In genomic region chr21:45328198-45329087, GRCh38 we compare ENCODE assay signal across 18 cellular contexts. TPM values are rescaled to one million over a fixed set of nuclear protein-coding genes. Genes with fewer than 3 reads are reported as not detected.
DNase-seq lines count a peak whose midpoint lies in the region; ATAC-seq, FAIRE-seq and TF ChIP-seq lines count a peak whose summit lies in the region.
"Had no signal": no experiment of that assay in that cellular context is flagged by ENCODE, and none has a peak within 500 bp of the region (broad histone marks: within the 10 kb centered on the region; RNA-seq: fewer than 3 reads in every experiment).

No MANE protein-coding gene starts in this region.

- no peaks in the 10 kb centered on the region for H3K9me3 Mint-ChIP-seq in nephron
- H3K9me3 Mint-ChIP-seq: activated CD4-positive, alpha-beta T cell treated with anti-CD3 and anti-CD28 coated beads, Interleukin-2, amount 10 ng/mL, durations not matched to agents 24 days and 14 days; CD8-positive, alpha-beta memory T cell; dendritic cell treated with granulocyte-macrophage colony-stimulating factor and Interleukin-4, amounts not matched to agents 40 ng/mL and 50 ng/mL, for 4 days had no signal

- 91 to 94% methylated on average over 43 of the region's 43 CpGs for WGBS in heart right ventricle, 2 donors

- ATAC-seq in Right ventricle myocardium superior (ENCODE audit: poor library complexity) (no peak), heart right ventricle (no peak)
- ATAC-seq in activated CD4-positive, CD25-positive, alpha-beta regulatory T cell treated with anti-CD3 and anti-CD28 coated beads, Interleukin-2, amount 50 U/mL, for 24 hours, result no peak
- ATAC-seq: K562; stimulated activated naive CD8-positive, alpha-beta T cell treated with anti-CD3 and anti-CD28 coated beads, Interleukin-15, Interleukin-2, amounts not matched to agents 100 U/mL and 50 U/mL, for 24 hours had no signal

- no peaks in the 10 kb centered on the region for H3K9me3 ChIP-seq in heart right ventricle

- peak; percentile 42 for DNase-seq in Right ventricle myocardium superior
- no peak for DNase-seq in heart right ventricle
- no peak for DNase-seq in epithelial cell of proximal tubule (ENCODE audit: low read depth)
- DNase-seq in urothelium cell line (ENCODE audit: low spot score), result no peak
- DNase-seq in SKM-1 (lab: John Stamatoyannopoulos, UW; ENCODE audit: unreplicated experiment), result no peak
- no peak for DNase-seq in DMS 273 treated with DMSO at 0.1 percent for 48 hours (lab: John Stamatoyannopoulos, UW)
- DNase-seq: activated CD4-positive, alpha-beta T cell treated with anti-CD3 and anti-CD28 coated beads, Interleukin-2, amount 10 ng/mL, durations not matched to agents 24 days and 14 days; activated naive CD4-positive, alpha-beta T cell treated with Interleukin-2 at 50 U/mL for 16 hours; CD8-positive, alpha-beta memory T cell; NCI-H1105 treated with DMSO at 0.1 percent for 48 hours; NCI-H2227 treated with DMSO at 0.1 percent for 48 hours; SHP77 treated with DMSO at 0.1 percent for 48 hours; stimulated activated CD4-positive, alpha-beta T cell treated with anti-CD3 and anti-CD28 coated beads, Interleukin-15, amount 100 ng/mL, for 24 hours; stimulated activated naive CD8-positive, alpha-beta T cell treated with anti-CD3 and anti-CD28 coated beads, Interleukin-15, Interleukin-2, amounts not matched to agents 100 U/mL and 50 U/mL, for 24 hours had no signal

- H3K27ac Mint-ChIP-seq in nephron, result peak overlapping the region; percentile 65 to 96 (median 91)
- H3K27ac Mint-ChIP-seq: activated CD4-positive, alpha-beta T cell treated with anti-CD3 and anti-CD28 coated beads, Interleukin-2, amount 10 ng/mL, durations not matched to agents 24 days and 14 days; dendritic cell treated with granulocyte-macrophage colony-stimulating factor and Interleukin-4, amounts not matched to agents 40 ng/mL and 50 ng/mL, for 4 days had no signal

- intact Hi-C loops in Right ventricle myocardium superior (cut with DNase I) (no loop called here), heart right ventricle (cut with DNase I) (no loop called here)

- H3K27me3 Mint-ChIP-seq in nephron (ENCODE audit: low read depth), result peaks cover 7% of the 10 kb centered on the region
- H3K27me3 Mint-ChIP-seq: activated CD4-positive, alpha-beta T cell treated with anti-CD3 and anti-CD28 coated beads, Interleukin-2, amount 10 ng/mL, durations not matched to agents 24 days and 14 days; dendritic cell treated with granulocyte-macrophage colony-stimulating factor and Interleukin-4, amounts not matched to agents 40 ng/mL and 50 ng/mL, for 4 days had no signal

- H3K36me3 Mint-ChIP-seq in nephron (ENCODE audit: low read depth), result no peaks in the 10 kb centered on the region
- H3K36me3 Mint-ChIP-seq: CD8-positive, alpha-beta memory T cell had no signal

- no peaks in the 10 kb centered on the region for H3K36me3 ChIP-seq in heart right ventricle

- TF ChIP-seq CTCF in heart right ventricle (IDR thresholded peaks at IDR 0.05) (no peak), epithelial cell of proximal tubule (conservative IDR thresholded peaks at IDR 0.05; ENCODE audit: low read depth, low read length) (no peak), nephron (IDR thresholded peaks at IDR 0.05; ENCODE audit: unreplicated experiment in 3 of 3) (no peak)

- no peaks in the 10 kb centered on the region for H3K27me3 ChIP-seq in heart right ventricle

- FAIRE-seq in urothelium cell line (lab: Jason Lieb, UNC), result peak; percentile 61
- FAIRE-seq: K562 had no signal

- no peak overlapping the region for H3K27ac ChIP-seq in heart right ventricle

- H3K4me1 ChIP-seq in heart right ventricle, result peaks cover 0 to 28% (median 6%) of the 10 kb centered on the region in 9 donors

- peaks cover 23% of the 10 kb centered on the region for H3K4me1 Mint-ChIP-seq in nephron
- H3K4me1 Mint-ChIP-seq: CD8-positive, alpha-beta memory T cell had no signal

- H3K4me3 Mint-ChIP-seq in nephron, result no peak overlapping the region
- H3K4me3 Mint-ChIP-seq: activated CD4-positive, alpha-beta T cell treated with anti-CD3 and anti-CD28 coated beads, Interleukin-2, amount 10 ng/mL, durations not matched to agents 24 days and 14 days; CD8-positive, alpha-beta memory T cell; dendritic cell treated with granulocyte-macrophage colony-stimulating factor and Interleukin-4, amounts not matched to agents 40 ng/mL and 50 ng/mL, for 4 days had no signal

- H3K4me3 ChIP-seq in heart right ventricle (no peak overlapping the region), epithelial cell of proximal tubule (ENCODE audit: low read depth, low read length) (peak overlapping the region; percentile 46)
- H3K4me3 ChIP-seq: K562 had no signal

RNA-seq across cellular contexts. Expression of gene POFUT2, which starts 40.7 kb away (rescaled TPM):
- 15.3 TPM for total RNA-seq in Right ventricle myocardium superior
- 10 to 100 TPM; 12.7 to 20.4 (median 16.3) TPM for total RNA-seq in heart right ventricle
- 10 to 100 TPM; 18.9 to 20.6 TPM for polyA plus RNA-seq in heart right ventricle
- total RNA-seq in epithelial cell of proximal tubule, result 10.4 and 12.4 TPM in 2 replicates
